Comparison of ENCODE assay signal across 7 cellular contexts in genomic region chr10:80079312-80079613, GRCh38. TPM values are rescaled to one million over a fixed set of nuclear protein-coding genes. Genes with fewer than 3 reads are reported as not detected.
DNase-seq lines count a peak whose midpoint lies in the region; ATAC-seq and TF ChIP-seq lines count a peak whose summit lies in the region.

No MANE protein-coding gene starts in this region.

- no peaks in the 10 kb centered on the region for H3K9me3 ChIP-seq in iPS-18c (ENCODE audit: control insufficient read depth, insufficient read depth, low read length)

- peak overlapping the region; percentile 96 for H3K4me3 Mint-ChIP-seq in activated T-helper 2 cell treated with anti-CD3 and anti-CD28 coated beads, Interferon-gamma antibody, Interleukin-2, Interleukin-4, amounts not matched to agents 10 μg/mL and 5 μg/mL and 100 μg/mL, durations not matched to agents 14 hours and 24 hours and 36 hours (ENCODE audit: low read depth)
- peak overlapping the region; percentile 93 to 100 for H3K4me3 Mint-ChIP-seq in stimulated activated naive CD8-positive, alpha-beta T cell treated with anti-CD3 and anti-CD28 coated beads, Interleukin-15, amount 100 ng/mL, for 72 hours

- no peaks in the 10 kb centered on the region for H3K36me3 Mint-ChIP-seq in activated T-helper 2 cell treated with anti-CD3 and anti-CD28 coated beads, Interferon-gamma antibody, Interleukin-2, Interleukin-4, amounts not matched to agents 10 μg/mL and 5 μg/mL and 100 μg/mL, durations not matched to agents 14 hours and 24 hours and 36 hours (ENCODE audit: low read depth)

- no peak for TF ChIP-seq CTCF in HL-60 (IDR thresholded peaks at IDR 0.05; ENCODE audit: insufficient read depth, low read length)

- peak overlapping the region; percentile 96 for H3K4me3 ChIP-seq in HL-60 (replicated peaks; ENCODE audit: insufficient read depth, low read length)
- peak overlapping the region; percentile 77 for H3K4me3 ChIP-seq in iPS-18c (ENCODE audit: insufficient read depth, low read depth, low read length)

- no peak for DNase-seq in HL-60 (ENCODE audit: low read depth in 1 of 2, low spot score in 1 of 2)
- no peak for DNase-seq in activated T-helper 2 cell treated with anti-CD3 and anti-CD28 coated beads, Interferon-gamma antibody, Interleukin-2, Interleukin-4, amounts not matched to agents 10 μg/mL and 5 μg/mL and 100 μg/mL, durations not matched to agents 14 hours and 24 hours and 36 hours (ENCODE audit: low spot score)
- DNase-seq in stimulated activated naive CD8-positive, alpha-beta T cell treated with anti-CD3 and anti-CD28 coated beads, Interleukin-15, amount 100 ng/mL, for 72 hours = no peak
- DNase-seq in NCI-H2029 (lab: John Stamatoyannopoulos, UW) = no peak

- no peak for TF ChIP-seq POLR2A in GM18505 (IDR thresholded peaks at IDR 0.05; ENCODE audit: borderline replicate concordance, extremely low read depth, insufficient read depth, insufficient read length)

- intact Hi-C loops in activated T-helper 2 cell treated with anti-CD3 and anti-CD28 coated beads, Interferon-gamma antibody, Interleukin-2, Interleukin-4, amounts not matched to agents 10 μg/mL and 5 μg/mL and 100 μg/mL, durations not matched to agents 14 hours and 24 hours and 36 hours (cut with micrococcal nuclease) = loop anchor here (1.0 to 5.0 kb wide), 2 partner anchors 126 to 458 kb away; partner anchors contain the start of genes ANXA11 and SH2D4B

- no peaks in the 10 kb centered on the region for H3K27me3 ChIP-seq in HL-60 (ENCODE audit: insufficient read depth, poor library complexity, severe bottlenecking)

- no peaks in the 10 kb centered on the region for H3K9me3 Mint-ChIP-seq in activated T-helper 2 cell treated with anti-CD3 and anti-CD28 coated beads, Interferon-gamma antibody, Interleukin-2, Interleukin-4, amounts not matched to agents 10 μg/mL and 5 μg/mL and 100 μg/mL, durations not matched to agents 14 hours and 24 hours and 36 hours
- H3K9me3 Mint-ChIP-seq in stimulated activated naive CD8-positive, alpha-beta T cell treated with anti-CD3 and anti-CD28 coated beads, Interleukin-15, amount 100 ng/mL, for 72 hours = no peaks in the 10 kb centered on the region

- peak overlapping the region; percentile 87 for H3K27ac ChIP-seq in HL-60 (replicated peaks)

- no peaks in the 10 kb centered on the region for H3K27me3 Mint-ChIP-seq in activated T-helper 2 cell treated with anti-CD3 and anti-CD28 coated beads, Interferon-gamma antibody, Interleukin-2, Interleukin-4, amounts not matched to agents 10 μg/mL and 5 μg/mL and 100 μg/mL, durations not matched to agents 14 hours and 24 hours and 36 hours (ENCODE audit: low read depth)
- no peaks in the 10 kb centered on the region for H3K27me3 Mint-ChIP-seq in stimulated activated naive CD8-positive, alpha-beta T cell treated with anti-CD3 and anti-CD28 coated beads, Interleukin-15, amount 100 ng/mL, for 72 hours

- peak overlapping the region; percentile 91 for H3K27ac Mint-ChIP-seq in activated T-helper 2 cell treated with anti-CD3 and anti-CD28 coated beads, Interferon-gamma antibody, Interleukin-2, Interleukin-4, amounts not matched to agents 10 μg/mL and 5 μg/mL and 100 μg/mL, durations not matched to agents 14 hours and 24 hours and 36 hours
- H3K27ac Mint-ChIP-seq in stimulated activated naive CD8-positive, alpha-beta T cell treated with anti-CD3 and anti-CD28 coated beads, Interleukin-15, amount 100 ng/mL, for 72 hours = peak overlapping the region; percentile 95 to 99

- ATAC-seq in stimulated activated naive CD8-positive, alpha-beta T cell treated with anti-CD3 and anti-CD28 coated beads, Interleukin-15, amount 100 ng/mL, for 72 hours = no peak
- ATAC-seq in HG03521 (IDR thresholded peaks at IDR 0.05; ENCODE audit: unreplicated experiment) (no peak), GM18505 (IDR thresholded peaks at IDR 0.05; ENCODE audit: unreplicated experiment) (no peak)

- peaks cover 31% of the 10 kb centered on the region for H3K4me1 Mint-ChIP-seq in activated T-helper 2 cell treated with anti-CD3 and anti-CD28 coated beads, Interferon-gamma antibody, Interleukin-2, Interleukin-4, amounts not matched to agents 10 μg/mL and 5 μg/mL and 100 μg/mL, durations not matched to agents 14 hours and 24 hours and 36 hours (ENCODE audit: low read depth)
- H3K4me1 Mint-ChIP-seq in stimulated activated naive CD8-positive, alpha-beta T cell treated with anti-CD3 and anti-CD28 coated beads, Interleukin-15, amount 100 ng/mL, for 72 hours = peaks cover 30% of the 10 kb centered on the region

RNA-seq across cellular contexts. Expression of gene TMEM254, which starts 0.8 kb away (rescaled TPM):
- 11.4 and 12.6 TPM in 2 replicates for total RNA-seq in activated T-helper 2 cell treated with anti-CD3 and anti-CD28 coated beads, Interferon-gamma antibody, Interleukin-2, Interleukin-4, amounts not matched to agents 10 μg/mL and 5 μg/mL and 100 μg/mL, durations not matched to agents 14 hours and 24 hours and 36 hours

RNA-seq across cellular contexts. Expression of gene PLAC9, which starts 53.3 kb away (rescaled TPM):
- not detected in 2 replicates for total RNA-seq in activated T-helper 2 cell treated with anti-CD3 and anti-CD28 coated beads, Interferon-gamma antibody, Interleukin-2, Interleukin-4, amounts not matched to agents 10 μg/mL and 5 μg/mL and 100 μg/mL, durations not matched to agents 14 hours and 24 hours and 36 hours
